ENCODE assay signal across 1 cellular context in the genomic region with DNA sequence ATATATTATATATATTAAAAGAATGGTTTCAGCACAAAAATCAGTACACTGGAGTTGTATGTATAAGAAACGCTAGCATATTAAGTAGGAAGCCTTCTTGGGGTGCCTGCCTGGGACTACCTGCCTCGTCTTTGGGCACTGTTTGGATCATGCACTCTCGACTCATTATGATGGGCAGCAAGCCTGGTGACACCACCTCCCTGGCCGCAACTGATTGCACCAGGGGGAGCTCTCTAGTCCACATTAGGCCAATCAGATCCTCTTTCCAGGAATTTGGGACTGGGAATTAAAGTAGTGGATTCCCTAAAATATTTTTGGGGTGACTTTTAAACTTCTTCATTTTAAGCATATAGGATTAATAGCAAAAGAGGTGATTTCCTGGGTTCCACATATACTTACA.
TF ChIP-seq lines count a peak whose summit lies in the region.

No MANE protein-coding gene starts in this region.

TF ChIP-seq in H1, 55 proteins besides CTCF, POLR2A, EP300 and RAD21 (continued from another document):
- TF ChIP-seq SP4 (IDR thresholded peaks at IDR 0.05; ENCODE audit: low read length) (no peak), SP2 (IDR thresholded peaks at IDR 0.05; ENCODE audit: low read length) (no peak), HDAC2 (IDR thresholded peaks at IDR 0.05; ENCODE audit: borderline replicate concordance in 1 of 2, low read depth in 2 of 2, low read length in 2 of 2) (no peak), YY1 (IDR thresholded peaks at IDR 0.05; ENCODE audit: low read depth, low read length) (no peak), ASH2L (IDR thresholded peaks at IDR 0.05; ENCODE audit: low read length) (no peak), MAFK (IDR thresholded peaks at IDR 0.05; ENCODE audit: low read depth, low read length) (no peak), CREB1 (IDR thresholded peaks at IDR 0.05) (no peak), RNF2 (IDR thresholded peaks at IDR 0.05; ENCODE audit: borderline replicate concordance, low read depth, low read length, missing control alignments, poor library complexity, severe bottlenecking) (no peak), TCF12 (IDR thresholded peaks at IDR 0.05; ENCODE audit: low read depth, low read length) (no peak), BCL11A (IDR thresholded peaks at IDR 0.05; ENCODE audit: low read depth in 2 of 2, low read length in 2 of 2) (no peak), EZH2 (IDR thresholded peaks at IDR 0.05; ENCODE audit: low read depth, low read length, severe bottlenecking) (no peak), FOSL1 (IDR thresholded peaks at IDR 0.05; ENCODE audit: insufficient read depth, low read depth, low read length) (no peak), SP1 (IDR thresholded peaks at IDR 0.05; ENCODE audit: low read depth, low read length) (no peak), POU5F1 (IDR thresholded peaks at IDR 0.05; ENCODE audit: low read depth, low read length) (no peak), NRF1 (IDR thresholded peaks at IDR 0.05; ENCODE audit: low read depth, low read length) (no peak), EGR1 (IDR thresholded peaks at IDR 0.05; ENCODE audit: borderline replicate concordance, low read depth, low read length) (no peak), KDM4A (IDR thresholded peaks at IDR 0.05; ENCODE audit: low read depth, low read length, severe bottlenecking) (no peak)
- TF ChIP-seq, protein P1, sequence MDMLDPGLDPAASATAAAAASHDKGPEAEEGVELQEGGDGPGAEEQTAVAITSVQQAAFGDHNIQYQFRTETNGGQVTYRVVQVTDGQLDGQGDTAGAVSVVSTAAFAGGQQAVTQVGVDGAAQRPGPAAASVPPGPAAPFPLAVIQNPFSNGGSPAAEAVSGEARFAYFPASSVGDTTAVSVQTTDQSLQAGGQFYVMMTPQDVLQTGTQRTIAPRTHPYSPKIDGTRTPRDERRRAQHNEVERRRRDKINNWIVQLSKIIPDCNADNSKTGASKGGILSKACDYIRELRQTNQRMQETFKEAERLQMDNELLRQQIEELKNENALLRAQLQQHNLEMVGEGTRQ (IDR thresholded peaks at IDR 0.05; ENCODE audit: low read length), result no peak
- TF ChIP-seq, protein P2, sequence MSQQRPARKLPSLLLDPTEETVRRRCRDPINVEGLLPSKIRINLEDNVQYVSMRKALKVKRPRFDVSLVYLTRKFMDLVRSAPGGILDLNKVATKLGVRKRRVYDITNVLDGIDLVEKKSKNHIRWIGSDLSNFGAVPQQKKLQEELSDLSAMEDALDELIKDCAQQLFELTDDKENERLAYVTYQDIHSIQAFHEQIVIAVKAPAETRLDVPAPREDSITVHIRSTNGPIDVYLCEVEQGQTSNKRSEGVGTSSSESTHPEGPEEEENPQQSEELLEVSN (IDR thresholded peaks at IDR 0.05), result no peak
